ENCODE assay signal across 15 cellular contexts in genomic region chr9:84062538-84062937, GRCh38.
"Had no signal": no experiment of that assay in that cellular context is flagged by ENCODE, and none has a peak within 500 bp of the region (broad histone marks: within the 10 kb centered on the region; RNA-seq: fewer than 3 reads in every experiment).

No MANE protein-coding gene starts in this region.

- H3K9me3 ChIP-seq: ascending aorta, breast epithelium, esophagus muscularis mucosa, pancreas, thyroid gland had no signal

- H3K36me3 ChIP-seq: ascending aorta, breast epithelium, esophagus muscularis mucosa, pancreas, thyroid gland had no signal

- DNase-seq: activated CD4-positive, alpha-beta T cell treated with anti-CD3 and anti-CD28 coated beads for 1 hour; activated CD4-positive, alpha-beta T cell treated with anti-CD3 and anti-CD28 coated beads, Interleukin-2, amount 50 U/mL, for 4 hours; activated naive CD4-positive, alpha-beta T cell treated with anti-CD3 and anti-CD28 coated beads for 36 hours; activated naive CD8-positive, alpha-beta T cell treated with anti-CD3 and anti-CD28 coated beads, Interleukin-2, amount 50 U/mL, for 24 hours; foreskin fibroblast; immature natural killer cell; naive thymus-derived CD8-positive, alpha-beta T cell; pancreas; stimulated activated CD4-positive, alpha-beta T cell treated with anti-CD3 and anti-CD28 coated beads, Interleukin-2, amount 100 ng/mL, for 48 hours; thyroid gland had no signal

- H3K27ac ChIP-seq: ascending aorta, breast epithelium, pancreas, thyroid gland had no signal

- ATAC-seq: activated naive CD8-positive, alpha-beta T cell treated with anti-CD3 and anti-CD28 coated beads, Interleukin-2, amount 50 U/mL, for 24 hours; activated T-helper 17 cell treated with anti-CD3 and anti-CD28 coated beads, Interleukin-2, amount 50 U/mL, for 72 hours; naive thymus-derived CD8-positive, alpha-beta T cell; stimulated activated memory B cell treated with anti-CD40 and anti-IgM and Interleukin-4, amounts not matched to agents 10 μg/mL and 1 μg/mL and 100 μg/mL, for 72 hours had no signal

- H3K27me3 ChIP-seq: ascending aorta, breast epithelium, esophagus muscularis mucosa, pancreas, thyroid gland had no signal

- H3K4me3 ChIP-seq: ascending aorta, breast epithelium, esophagus muscularis mucosa, pancreas, thyroid gland had no signal

- H3K4me1 ChIP-seq: ascending aorta, breast epithelium, thyroid gland had no signal
